Comparison of ENCODE assay signal across 13 cellular contexts in genomic region chr22:25627271-25627848, GRCh38.
DNase-seq lines count a peak whose midpoint lies in the region; ATAC-seq, FAIRE-seq and TF ChIP-seq lines count a peak whose summit lies in the region.
"Had no signal": no experiment of that assay in that cellular context is flagged by ENCODE, and none has a peak within 500 bp of the region (broad histone marks: within the 10 kb centered on the region; RNA-seq: fewer than 3 reads in every experiment).

No MANE protein-coding gene starts in this region.

- no peaks in the 10 kb centered on the region for H3K4me1 Mint-ChIP-seq in immature natural killer cell

- H3K4me1 ChIP-seq in endothelial cell of umbilical vein (ENCODE audit: control insufficient read depth, extremely low read depth, insufficient read depth, low read length) = peaks cover 4% of the 10 kb centered on the region

- H3K27ac ChIP-seq in endothelial cell of umbilical vein (ENCODE audit: insufficient read depth, low read depth, low read length) = no peak overlapping the region
- H3K27ac ChIP-seq: ovary had no signal

- intact Hi-C loops in endothelial cell of umbilical vein (cut with micrococcal nuclease) = no loop called here

- no peak for ATAC-seq in GM19455 (IDR thresholded peaks at IDR 0.05; ENCODE audit: unreplicated experiment)
- ATAC-seq: PC-3 had no signal

- H3K4me3 Mint-ChIP-seq in immature natural killer cell = no peak overlapping the region

- H3K36me3 ChIP-seq in endothelial cell of umbilical vein (ENCODE audit: control insufficient read depth in 2 of 2, extremely low read depth in 1 of 2, insufficient read depth in 2 of 2, low read length in 2 of 2) = no peaks in the 10 kb centered on the region
- H3K36me3 ChIP-seq: ovary had no signal

- H3K27ac Mint-ChIP-seq in immature natural killer cell = no peak overlapping the region

- TF ChIP-seq CTCF in endothelial cell of umbilical vein (IDR thresholded peaks at IDR 0.05; ENCODE audit: extremely low read depth in 1 of 2, insufficient read depth in 1 of 2, low read depth in 1 of 2, low read length in 2 of 2) = no peak

- H3K9me3 Mint-ChIP-seq in immature natural killer cell = no peaks in the 10 kb centered on the region

- no peaks in the 10 kb centered on the region for H3K9me3 ChIP-seq in endothelial cell of umbilical vein (replicated peaks; ENCODE audit: control insufficient read depth, insufficient read depth, low read length)
- H3K9me3 ChIP-seq: ovary had no signal

- no TSS peak for BruUV-seq in endothelial cell of umbilical vein (replicated peaks; lab: Mats Ljungman, UMichigan)

- H3K4me2 ChIP-seq in endothelial cell of umbilical vein (ENCODE audit: insufficient read depth, low read length) = no peak overlapping the region

- no peak overlapping the region for H3K9ac ChIP-seq in endothelial cell of umbilical vein (replicated peaks; ENCODE audit: extremely low read depth, insufficient read depth, low read length)

- H4K20me1 ChIP-seq in endothelial cell of umbilical vein (replicated peaks; ENCODE audit: control insufficient read depth, extremely low read depth, insufficient read depth, low read length) = no peaks in the 10 kb centered on the region

- no peaks in the 10 kb centered on the region for H3K79me2 ChIP-seq in endothelial cell of umbilical vein (ENCODE audit: control insufficient read depth, insufficient read depth, low read length)

- H2AFZ ChIP-seq in endothelial cell of umbilical vein (ENCODE audit: low read depth, low read length) = no peak overlapping the region

- no peak for TF ChIP-seq POLR2A in endothelial cell of umbilical vein (IDR thresholded peaks at IDR 0.05; ENCODE audit: low read depth, low read length)

- no peak overlapping the region for H3K4me3 ChIP-seq in endothelial cell of umbilical vein (replicated peaks in 1 of 3; ENCODE audit: insufficient read depth in 1 of 3, low read depth in 1 of 3, low read length in 3 of 3)
- H3K4me3 ChIP-seq: ovary had no signal

- dilution Hi-C loops in endothelial cell of umbilical vein (cut with MboI; ENCODE audit: extremely low pct_ligation_motif_present, low sequenced_read_pairs) = no loop called here

- no peaks in the 10 kb centered on the region for H3K36me3 Mint-ChIP-seq in immature natural killer cell

- CTCF ChIA-PET in endothelial cell of umbilical vein (lab: Charles Lee) = no interaction called here

- H3K9me1 ChIP-seq in endothelial cell of umbilical vein (replicated peaks; ENCODE audit: control insufficient read depth, extremely low read depth, insufficient read depth, low read length) = no peaks in the 10 kb centered on the region

- FAIRE-seq in endothelial cell of umbilical vein (lab: Jason Lieb, UNC) = peak; percentile 50

- POLR2A ChIA-PET in endothelial cell of umbilical vein (lab: Charles Lee) = no interaction called here

- peaks cover 3 to 7% of the 10 kb centered on the region in 2 experiments for H3K27me3 ChIP-seq in endothelial cell of umbilical vein (ENCODE audit: control insufficient read depth in 2 of 2, insufficient read depth in 2 of 2, low read length in 2 of 2)
- H3K27me3 ChIP-seq: ovary had no signal

- H3K27me3 Mint-ChIP-seq in immature natural killer cell (ENCODE audit: low read depth in 3 of 3) = peaks cover 0 to 5% (median 1%) of the 10 kb centered on the region in 3 donors

- DNase-seq in SHP77 treated with DMSO at 0.1 percent for 48 hours (lab: John Stamatoyannopoulos, UW) = peak; percentile 8
- no peak for DNase-seq in SHP77 (lab: John Stamatoyannopoulos, UW)
- DNase-seq in NOMO-1 (lab: John Stamatoyannopoulos, UW; ENCODE audit: unreplicated experiment in 2 of 2) = peak; percentile 51 to 93
- DNase-seq in endothelial cell of umbilical vein (ENCODE audit: low read depth, low spot score) = peak; percentile 50
- DNase-seq in NCI-H1436 treated with DMSO at 0.1 percent for 48 hours (lab: John Stamatoyannopoulos, UW) = no peak
- no peak for DNase-seq in immature natural killer cell
- no peak for DNase-seq in stimulated activated CD4-positive, alpha-beta T cell treated with anti-CD3 and anti-CD28 coated beads, Interleukin-12 subunit alpha, Interleukin-12 subunit beta, amount 100 ng/mL, for 4 hours
- DNase-seq: activated CD4-positive, CD25-positive, alpha-beta regulatory T cell; caudate nucleus; ovary; PC-3; stimulated activated CD4-positive, alpha-beta T cell treated with anti-CD3 and anti-CD28 coated beads, Interleukin-2, amount 100 ng/mL, for 48 hours had no signal

TF ChIP-seq in endothelial cell of umbilical vein, 7 proteins besides CTCF, POLR2A, EP300 and RAD21:
- TF ChIP-seq MYC (IDR thresholded peaks at IDR 0.05; ENCODE audit: low read depth, low read length) (no peak), POLR2AphosphoS5 (IDR thresholded peaks at IDR 0.05; ENCODE audit: insufficient read depth, low read depth, low read length) (no peak), GATA2 (IDR thresholded peaks at IDR 0.05; ENCODE audit: insufficient read depth, insufficient read length, low read depth, low read length) (peak; percentile 52), EZH2 (IDR thresholded peaks at IDR 0.05; ENCODE audit: borderline replicate concordance, low read depth, low read length, severe bottlenecking) (no peak)

Comparison
In these comparisons a context has a peak if more than half of its experiments do, and no peak if none do; other contexts are left out.
1. DNase-seq: peak in SHP77 treated with DMSO at 0.1 percent for 48 hours (single experiment), NOMO-1 (2 of 2) and endothelial cell of umbilical vein (single experiment); none in SHP77 (0 of 2), NCI-H1436 treated with DMSO at 0.1 percent for 48 hours (single experiment), immature natural killer cell (0 of 3) and stimulated activated CD4-positive, alpha-beta T cell treated with anti-CD3 and anti-CD28 coated beads, Interleukin-12 subunit alpha, Interleukin-12 subunit beta, amount 100 ng/mL, for 4 hours (single experiment).